In the genomic region with DNA sequence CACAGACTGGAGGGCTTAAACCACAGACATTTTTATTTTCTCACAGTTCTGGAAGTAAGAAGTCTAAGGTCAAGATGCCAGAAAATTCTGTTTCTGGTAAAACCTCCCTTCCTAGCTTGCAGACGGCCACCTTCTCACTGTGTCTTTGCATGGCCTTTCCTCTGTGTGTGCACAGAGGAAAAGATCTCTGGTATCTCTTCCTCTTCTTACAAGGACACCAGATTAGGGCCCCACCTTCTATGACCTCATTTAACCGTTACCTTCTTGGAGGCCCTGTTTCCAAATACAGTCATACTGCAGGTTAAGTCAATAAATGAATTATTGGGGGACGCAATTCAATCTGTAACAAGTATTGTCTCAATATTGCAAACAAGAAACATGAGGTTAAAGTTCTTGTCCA, we compare ENCODE assay signal across 1 cellular context.
TF ChIP-seq lines count a peak whose summit lies in the region.

No MANE protein-coding gene starts in this region.

TF ChIP-seq in GM12878, 131 proteins besides CTCF, POLR2A, EP300 and RAD21 (continued from another document and continues in another):
- no peak for TF ChIP-seq NFIC (IDR thresholded peaks at IDR 0.05; ENCODE audit: low read depth, low read length)
- TF ChIP-seq KAT2A (conservative IDR thresholded peaks at IDR 0.05; ENCODE audit: control insufficient read depth, low read depth, low read length): no peak
- TF ChIP-seq MYC (IDR thresholded peaks at IDR 0.05; ENCODE audit: insufficient read depth, insufficient read length, insufficient replicate concordance, low read length, severe bottlenecking): no peak
- TF ChIP-seq TCF12 (IDR thresholded peaks at IDR 0.05; ENCODE audit: low read depth, low read length): no peak
- TF ChIP-seq, protein P1, sequence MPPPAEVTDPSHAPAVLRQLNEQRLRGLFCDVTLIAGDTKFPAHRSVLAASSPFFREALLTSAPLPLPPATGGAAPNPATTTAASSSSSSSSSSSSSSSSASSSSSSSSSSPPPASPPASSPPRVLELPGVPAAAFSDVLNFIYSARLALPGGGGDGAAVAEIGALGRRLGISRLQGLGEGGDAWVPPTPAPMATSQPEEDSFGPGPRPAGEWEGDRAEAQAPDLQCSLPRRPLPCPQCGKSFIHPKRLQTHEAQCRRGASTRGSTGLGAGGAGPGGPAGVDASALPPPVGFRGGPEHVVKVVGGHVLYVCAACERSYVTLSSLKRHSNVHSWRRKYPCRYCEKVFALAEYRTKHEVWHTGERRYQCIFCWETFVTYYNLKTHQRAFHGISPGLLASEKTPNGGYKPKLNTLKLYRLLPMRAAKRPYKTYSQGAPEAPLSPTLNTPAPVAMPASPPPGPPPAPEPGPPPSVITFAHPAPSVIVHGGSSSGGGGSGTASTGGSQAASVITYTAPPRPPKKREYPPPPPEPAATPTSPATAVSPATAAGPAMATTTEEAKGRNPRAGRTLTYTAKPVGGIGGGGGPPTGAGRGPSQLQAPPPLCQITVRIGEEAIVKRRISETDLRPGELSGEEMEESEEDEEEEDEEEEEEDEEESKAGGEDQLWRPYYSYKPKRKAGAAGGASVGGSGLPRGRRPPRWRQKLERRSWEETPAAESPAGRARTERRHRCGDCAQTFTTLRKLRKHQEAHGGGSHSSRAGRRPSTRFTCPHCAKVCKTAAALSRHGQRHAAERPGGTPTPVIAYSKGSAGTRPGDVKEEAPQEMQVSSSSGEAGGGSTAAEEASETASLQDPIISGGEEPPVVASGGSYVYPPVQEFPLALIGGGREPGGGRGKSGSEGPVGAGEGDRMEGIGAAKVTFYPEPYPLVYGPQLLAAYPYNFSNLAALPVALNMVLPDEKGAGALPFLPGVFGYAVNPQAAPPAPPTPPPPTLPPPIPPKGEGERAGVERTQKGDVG (CRISPR knock-in tag; IDR thresholded peaks at IDR 0.05): no peak
- TF ChIP-seq SREBF1 (IDR thresholded peaks at IDR 0.05; ENCODE audit: low read length): no peak
- TF ChIP-seq, protein P2, sequence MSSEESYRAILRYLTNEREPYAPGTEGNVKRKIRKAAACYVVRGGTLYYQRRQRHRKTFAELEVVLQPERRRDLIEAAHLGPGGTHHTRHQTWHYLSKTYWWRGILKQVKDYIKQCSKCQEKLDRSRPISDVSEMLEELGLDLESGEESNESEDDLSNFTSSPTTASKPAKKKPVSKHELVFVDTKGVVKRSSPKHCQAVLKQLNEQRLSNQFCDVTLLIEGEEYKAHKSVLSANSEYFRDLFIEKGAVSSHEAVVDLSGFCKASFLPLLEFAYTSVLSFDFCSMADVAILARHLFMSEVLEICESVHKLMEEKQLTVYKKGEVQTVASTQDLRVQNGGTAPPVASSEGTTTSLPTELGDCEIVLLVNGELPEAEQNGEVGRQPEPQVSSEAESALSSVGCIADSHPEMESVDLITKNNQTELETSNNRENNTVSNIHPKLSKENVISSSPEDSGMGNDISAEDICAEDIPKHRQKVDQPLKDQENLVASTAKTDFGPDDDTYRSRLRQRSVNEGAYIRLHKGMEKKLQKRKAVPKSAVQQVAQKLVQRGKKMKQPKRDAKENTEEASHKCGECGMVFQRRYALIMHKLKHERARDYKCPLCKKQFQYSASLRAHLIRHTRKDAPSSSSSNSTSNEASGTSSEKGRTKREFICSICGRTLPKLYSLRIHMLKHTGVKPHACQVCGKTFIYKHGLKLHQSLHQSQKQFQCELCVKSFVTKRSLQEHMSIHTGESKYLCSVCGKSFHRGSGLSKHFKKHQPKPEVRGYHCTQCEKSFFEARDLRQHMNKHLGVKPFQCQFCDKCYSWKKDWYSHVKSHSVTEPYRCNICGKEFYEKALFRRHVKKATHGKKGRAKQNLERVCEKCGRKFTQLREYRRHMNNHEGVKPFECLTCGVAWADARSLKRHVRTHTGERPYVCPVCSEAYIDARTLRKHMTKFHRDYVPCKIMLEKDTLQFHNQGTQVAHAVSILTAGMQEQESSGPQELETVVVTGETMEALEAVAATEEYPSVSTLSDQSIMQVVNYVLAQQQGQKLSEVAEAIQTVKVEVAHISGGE (CRISPR knock-in tag; IDR thresholded peaks at IDR 0.05): no peak
- TF ChIP-seq RELA (IDR thresholded peaks at IDR 0.05; ENCODE audit: borderline replicate concordance, partially characterized antibody): no peak
- TF ChIP-seq, protein P3, sequence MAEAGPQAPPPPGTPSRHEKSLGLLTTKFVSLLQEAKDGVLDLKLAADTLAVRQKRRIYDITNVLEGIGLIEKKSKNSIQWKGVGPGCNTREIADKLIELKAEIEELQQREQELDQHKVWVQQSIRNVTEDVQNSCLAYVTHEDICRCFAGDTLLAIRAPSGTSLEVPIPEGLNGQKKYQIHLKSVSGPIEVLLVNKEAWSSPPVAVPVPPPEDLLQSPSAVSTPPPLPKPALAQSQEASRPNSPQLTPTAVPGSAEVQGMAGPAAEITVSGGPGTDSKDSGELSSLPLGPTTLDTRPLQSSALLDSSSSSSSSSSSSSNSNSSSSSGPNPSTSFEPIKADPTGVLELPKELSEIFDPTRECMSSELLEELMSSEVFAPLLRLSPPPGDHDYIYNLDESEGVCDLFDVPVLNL (IDR thresholded peaks at IDR 0.05; ENCODE audit: low read depth, low read length): no peak
- TF ChIP-seq, protein P4, sequence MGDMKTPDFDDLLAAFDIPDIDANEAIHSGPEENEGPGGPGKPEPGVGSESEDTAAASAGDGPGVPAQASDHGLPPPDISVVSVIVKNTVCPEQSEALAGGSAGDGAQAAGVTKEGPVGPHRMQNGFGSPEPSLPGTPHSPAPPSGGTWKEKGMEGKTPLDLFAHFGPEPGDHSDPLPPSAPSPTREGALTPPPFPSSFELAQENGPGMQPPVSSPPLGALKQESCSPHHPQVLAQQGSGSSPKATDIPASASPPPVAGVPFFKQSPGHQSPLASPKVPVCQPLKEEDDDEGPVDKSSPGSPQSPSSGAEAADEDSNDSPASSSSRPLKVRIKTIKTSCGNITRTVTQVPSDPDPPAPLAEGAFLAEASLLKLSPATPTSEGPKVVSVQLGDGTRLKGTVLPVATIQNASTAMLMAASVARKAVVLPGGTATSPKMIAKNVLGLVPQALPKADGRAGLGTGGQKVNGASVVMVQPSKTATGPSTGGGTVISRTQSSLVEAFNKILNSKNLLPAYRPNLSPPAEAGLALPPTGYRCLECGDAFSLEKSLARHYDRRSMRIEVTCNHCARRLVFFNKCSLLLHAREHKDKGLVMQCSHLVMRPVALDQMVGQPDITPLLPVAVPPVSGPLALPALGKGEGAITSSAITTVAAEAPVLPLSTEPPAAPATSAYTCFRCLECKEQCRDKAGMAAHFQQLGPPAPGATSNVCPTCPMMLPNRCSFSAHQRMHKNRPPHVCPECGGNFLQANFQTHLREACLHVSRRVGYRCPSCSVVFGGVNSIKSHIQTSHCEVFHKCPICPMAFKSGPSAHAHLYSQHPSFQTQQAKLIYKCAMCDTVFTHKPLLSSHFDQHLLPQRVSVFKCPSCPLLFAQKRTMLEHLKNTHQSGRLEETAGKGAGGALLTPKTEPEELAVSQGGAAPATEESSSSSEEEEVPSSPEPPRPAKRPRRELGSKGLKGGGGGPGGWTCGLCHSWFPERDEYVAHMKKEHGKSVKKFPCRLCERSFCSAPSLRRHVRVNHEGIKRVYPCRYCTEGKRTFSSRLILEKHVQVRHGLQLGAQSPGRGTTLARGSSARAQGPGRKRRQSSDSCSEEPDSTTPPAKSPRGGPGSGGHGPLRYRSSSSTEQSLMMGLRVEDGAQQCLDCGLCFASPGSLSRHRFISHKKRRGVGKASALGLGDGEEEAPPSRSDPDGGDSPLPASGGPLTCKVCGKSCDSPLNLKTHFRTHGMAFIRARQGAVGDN (IDR thresholded peaks at IDR 0.05): 0 out of 2 replicates have a peak, but pooled peaks have one; percentile 22
- TF ChIP-seq EZH2 (IDR thresholded peaks at IDR 0.05; ENCODE audit: borderline replicate concordance, control insufficient read depth, low read depth, low read length): no peak
- TF ChIP-seq BCL11A (IDR thresholded peaks at IDR 0.05; ENCODE audit: low read depth, low read length): 0 out of 2 replicates have a peak, but pooled peaks have one; percentile 23
- peak; percentile 94 for TF ChIP-seq ATF7 (IDR thresholded peaks at IDR 0.05; ENCODE audit: low read depth)
- no peak for TF ChIP-seq SUPT20H (IDR thresholded peaks at IDR 0.05; ENCODE audit: borderline replicate concordance, control insufficient read depth, low read depth, low read length)
- no peak for TF ChIP-seq WRNIP1 (IDR thresholded peaks at IDR 0.05; ENCODE audit: borderline replicate concordance, low read depth, low read length)
- no peak for TF ChIP-seq KLF5 (IDR thresholded peaks at IDR 0.05; ENCODE audit: partially characterized antibody)
- TF ChIP-seq POLR2AphosphoS5 (IDR thresholded peaks at IDR 0.05; ENCODE audit: low read length): peak; percentile 87
- TF ChIP-seq YY1 (IDR thresholded peaks at IDR 0.05; ENCODE audit: low read depth, low read length): peak; percentile 51; the same call in 1 of the 2 replicates
- TF ChIP-seq SPI1 (IDR thresholded peaks at IDR 0.05; ENCODE audit: borderline replicate concordance, insufficient read depth, low read depth, low read length): peak; percentile 86
- TF ChIP-seq, protein P5, sequence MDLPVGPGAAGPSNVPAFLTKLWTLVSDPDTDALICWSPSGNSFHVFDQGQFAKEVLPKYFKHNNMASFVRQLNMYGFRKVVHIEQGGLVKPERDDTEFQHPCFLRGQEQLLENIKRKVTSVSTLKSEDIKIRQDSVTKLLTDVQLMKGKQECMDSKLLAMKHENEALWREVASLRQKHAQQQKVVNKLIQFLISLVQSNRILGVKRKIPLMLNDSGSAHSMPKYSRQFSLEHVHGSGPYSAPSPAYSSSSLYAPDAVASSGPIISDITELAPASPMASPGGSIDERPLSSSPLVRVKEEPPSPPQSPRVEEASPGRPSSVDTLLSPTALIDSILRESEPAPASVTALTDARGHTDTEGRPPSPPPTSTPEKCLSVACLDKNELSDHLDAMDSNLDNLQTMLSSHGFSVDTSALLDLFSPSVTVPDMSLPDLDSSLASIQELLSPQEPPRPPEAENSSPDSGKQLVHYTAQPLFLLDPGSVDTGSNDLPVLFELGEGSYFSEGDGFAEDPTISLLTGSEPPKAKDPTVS (IDR thresholded peaks at IDR 0.05; ENCODE audit: low read depth, low read length): no peak
- TF ChIP-seq RBBP5 (conservative IDR thresholded peaks at IDR 0.05): no peak
- TF ChIP-seq STAT1 (conservative IDR thresholded peaks at IDR 0.05): no peak
- TF ChIP-seq, protein P6, sequence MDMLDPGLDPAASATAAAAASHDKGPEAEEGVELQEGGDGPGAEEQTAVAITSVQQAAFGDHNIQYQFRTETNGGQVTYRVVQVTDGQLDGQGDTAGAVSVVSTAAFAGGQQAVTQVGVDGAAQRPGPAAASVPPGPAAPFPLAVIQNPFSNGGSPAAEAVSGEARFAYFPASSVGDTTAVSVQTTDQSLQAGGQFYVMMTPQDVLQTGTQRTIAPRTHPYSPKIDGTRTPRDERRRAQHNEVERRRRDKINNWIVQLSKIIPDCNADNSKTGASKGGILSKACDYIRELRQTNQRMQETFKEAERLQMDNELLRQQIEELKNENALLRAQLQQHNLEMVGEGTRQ (IDR thresholded peaks at IDR 0.05; ENCODE audit: borderline replicate concordance, low read depth, low read length): no peak
- no peak for TF ChIP-seq GATAD2B (conservative IDR thresholded peaks at IDR 0.05; ENCODE audit: low read depth)
- TF ChIP-seq HCFC1 (IDR thresholded peaks at IDR 0.05; ENCODE audit: low read length): no peak
- 0 out of 2 replicates have a peak, but pooled peaks have one; percentile 17 for TF ChIP-seq PAX5 (IDR thresholded peaks at IDR 0.05; ENCODE audit: borderline replicate concordance, low read depth, low read length)
- no peak for TF ChIP-seq NFXL1 (IDR thresholded peaks at IDR 0.05; ENCODE audit: borderline replicate concordance)
- TF ChIP-seq, protein P7, sequence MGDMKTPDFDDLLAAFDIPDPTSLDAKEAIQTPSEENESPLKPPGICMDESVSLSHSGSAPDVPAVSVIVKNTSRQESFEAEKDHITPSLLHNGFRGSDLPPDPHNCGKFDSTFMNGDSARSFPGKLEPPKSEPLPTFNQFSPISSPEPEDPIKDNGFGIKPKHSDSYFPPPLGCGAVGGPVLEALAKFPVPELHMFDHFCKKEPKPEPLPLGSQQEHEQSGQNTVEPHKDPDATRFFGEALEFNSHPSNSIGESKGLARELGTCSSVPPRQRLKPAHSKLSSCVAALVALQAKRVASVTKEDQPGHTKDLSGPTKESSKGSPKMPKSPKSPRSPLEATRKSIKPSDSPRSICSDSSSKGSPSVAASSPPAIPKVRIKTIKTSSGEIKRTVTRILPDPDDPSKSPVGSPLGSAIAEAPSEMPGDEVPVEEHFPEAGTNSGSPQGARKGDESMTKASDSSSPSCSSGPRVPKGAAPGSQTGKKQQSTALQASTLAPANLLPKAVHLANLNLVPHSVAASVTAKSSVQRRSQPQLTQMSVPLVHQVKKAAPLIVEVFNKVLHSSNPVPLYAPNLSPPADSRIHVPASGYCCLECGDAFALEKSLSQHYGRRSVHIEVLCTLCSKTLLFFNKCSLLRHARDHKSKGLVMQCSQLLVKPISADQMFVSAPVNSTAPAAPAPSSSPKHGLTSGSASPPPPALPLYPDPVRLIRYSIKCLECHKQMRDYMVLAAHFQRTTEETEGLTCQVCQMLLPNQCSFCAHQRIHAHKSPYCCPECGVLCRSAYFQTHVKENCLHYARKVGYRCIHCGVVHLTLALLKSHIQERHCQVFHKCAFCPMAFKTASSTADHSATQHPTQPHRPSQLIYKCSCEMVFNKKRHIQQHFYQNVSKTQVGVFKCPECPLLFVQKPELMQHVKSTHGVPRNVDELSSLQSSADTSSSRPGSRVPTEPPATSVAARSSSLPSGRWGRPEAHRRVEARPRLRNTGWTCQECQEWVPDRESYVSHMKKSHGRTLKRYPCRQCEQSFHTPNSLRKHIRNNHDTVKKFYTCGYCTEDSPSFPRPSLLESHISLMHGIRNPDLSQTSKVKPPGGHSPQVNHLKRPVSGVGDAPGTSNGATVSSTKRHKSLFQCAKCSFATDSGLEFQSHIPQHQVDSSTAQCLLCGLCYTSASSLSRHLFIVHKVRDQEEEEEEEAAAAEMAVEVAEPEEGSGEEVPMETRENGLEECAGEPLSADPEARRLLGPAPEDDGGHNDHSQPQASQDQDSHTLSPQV (IDR thresholded peaks at IDR 0.05): no peak
- no peak for TF ChIP-seq YBX1 (IDR thresholded peaks at IDR 0.05)
- TF ChIP-seq ZNF384 (IDR thresholded peaks at IDR 0.05; ENCODE audit: borderline replicate concordance, low read depth, low read length): no peak
- TF ChIP-seq, protein P8, sequence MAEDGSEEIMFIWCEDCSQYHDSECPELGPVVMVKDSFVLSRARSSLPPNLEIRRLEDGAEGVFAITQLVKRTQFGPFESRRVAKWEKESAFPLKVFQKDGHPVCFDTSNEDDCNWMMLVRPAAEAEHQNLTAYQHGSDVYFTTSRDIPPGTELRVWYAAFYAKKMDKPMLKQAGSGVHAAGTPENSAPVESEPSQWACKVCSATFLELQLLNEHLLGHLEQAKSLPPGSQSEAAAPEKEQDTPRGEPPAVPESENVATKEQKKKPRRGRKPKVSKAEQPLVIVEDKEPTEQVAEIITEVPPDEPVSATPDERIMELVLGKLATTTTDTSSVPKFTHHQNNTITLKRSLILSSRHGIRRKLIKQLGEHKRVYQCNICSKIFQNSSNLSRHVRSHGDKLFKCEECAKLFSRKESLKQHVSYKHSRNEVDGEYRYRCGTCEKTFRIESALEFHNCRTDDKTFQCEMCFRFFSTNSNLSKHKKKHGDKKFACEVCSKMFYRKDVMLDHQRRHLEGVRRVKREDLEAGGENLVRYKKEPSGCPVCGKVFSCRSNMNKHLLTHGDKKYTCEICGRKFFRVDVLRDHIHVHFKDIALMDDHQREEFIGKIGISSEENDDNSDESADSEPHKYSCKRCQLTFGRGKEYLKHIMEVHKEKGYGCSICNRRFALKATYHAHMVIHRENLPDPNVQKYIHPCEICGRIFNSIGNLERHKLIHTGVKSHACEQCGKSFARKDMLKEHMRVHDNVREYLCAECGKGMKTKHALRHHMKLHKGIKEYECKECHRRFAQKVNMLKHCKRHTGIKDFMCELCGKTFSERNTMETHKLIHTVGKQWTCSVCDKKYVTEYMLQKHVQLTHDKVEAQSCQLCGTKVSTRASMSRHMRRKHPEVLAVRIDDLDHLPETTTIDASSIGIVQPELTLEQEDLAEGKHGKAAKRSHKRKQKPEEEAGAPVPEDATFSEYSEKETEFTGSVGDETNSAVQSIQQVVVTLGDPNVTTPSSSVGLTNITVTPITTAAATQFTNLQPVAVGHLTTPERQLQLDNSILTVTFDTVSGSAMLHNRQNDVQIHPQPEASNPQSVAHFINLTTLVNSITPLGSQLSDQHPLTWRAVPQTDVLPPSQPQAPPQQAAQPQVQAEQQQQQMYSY (CRISPR knock-in tag; IDR thresholded peaks at IDR 0.05): no peak
